In genomic region chrX:132470179-132470578, GRCh38 we compare ENCODE assay signal across 26 cellular contexts. TPM values are rescaled to one million over a fixed set of nuclear protein-coding genes. Genes with fewer than 3 reads are reported as not detected.
DNase-seq lines count a peak whose midpoint lies in the region; ATAC-seq, FAIRE-seq and TF ChIP-seq lines count a peak whose summit lies in the region.
"Had no signal": no experiment of that assay in that cellular context is flagged by ENCODE, and none has a peak within 500 bp of the region (broad histone marks: within the 10 kb centered on the region; RNA-seq: fewer than 3 reads in every experiment).

No MANE protein-coding gene starts in this region.

- H4K20me1 ChIP-seq in HepG2 (ENCODE audit: insufficient read depth, low read length) (no peaks in the 10 kb centered on the region), K562 (replicated peaks; ENCODE audit: control insufficient read depth, insufficient read depth, low read length) (no peaks in the 10 kb centered on the region)

- no peak for DNase-seq in HepG2 (ENCODE audit: low spot score)
- no peak for DNase-seq in right lobe of liver
- DNase-seq in K562 (ENCODE audit: extremely low read depth in 1 of 4, low spot score in 3 of 4) = no peak
- DNase-seq in small intestine = no peak
- DNase-seq in activated CD4-positive, alpha-beta memory T cell treated with anti-CD3 and anti-CD28 coated beads for 36 hours = no peak
- DNase-seq in pancreas = no peak
- DNase-seq in omental fat pad (ENCODE audit: low spot score) = no peak
- DNase-seq: ACHN; AML-193; BE2C; CD4-positive, alpha-beta T cell; CD8-positive, alpha-beta memory T cell; DMS 273 treated with DMSO at 0.1 percent for 48 hours; DMS79; EL; GDM1; H9; HFFc6 had no signal

- H3K79me2 ChIP-seq in HepG2 (ENCODE audit: insufficient read depth, low read length) = peaks cover 62% of the 10 kb centered on the region
- no peaks in the 10 kb centered on the region for H3K79me2 ChIP-seq in K562 (ENCODE audit: control insufficient read depth, insufficient read depth, low read length)

- no peaks in the 10 kb centered on the region for H3K36me3 Mint-ChIP-seq in activated CD4-positive, alpha-beta memory T cell treated with anti-CD3 and anti-CD28 coated beads for 36 hours
- H3K36me3 Mint-ChIP-seq: CD14-positive monocyte; CD8-positive, alpha-beta memory T cell had no signal

- no peak for TF ChIP-seq POLR2A in HepG2 (IDR thresholded peaks at IDR 0.05; ENCODE audit: insufficient read depth in 1 of 2, low read depth in 2 of 2, low read length in 2 of 2)
- TF ChIP-seq POLR2A in right lobe of liver (IDR thresholded peaks at IDR 0.05) = no peak
- no peak for TF ChIP-seq POLR2A in K562 (conservative IDR thresholded peaks at IDR 0.05)

- H3K4me2 ChIP-seq in HepG2 (ENCODE audit: low read depth, low read length) = no peak overlapping the region
- no peak overlapping the region for H3K4me2 ChIP-seq in K562 (ENCODE audit: insufficient read depth, low read length)
- H3K4me2 ChIP-seq: BLaER1 treated with 17β-estradiol and CSF1 and Interleukin-3, amounts not matched to agents 10 nM and 100 nM; GM23338 had no signal

- 96% methylated on average over 1 of the region's 1 CpG for WGBS in HepG2 (ENCODE audit: low lambda C conversion rate)
- 27% methylated on average over 1 of the region's 1 CpG for WGBS in right lobe of liver (ENCODE audit: insufficient coverage, low coverage, low lambda C conversion rate, missing lambda C conversion rate)
- WGBS in K562 (ENCODE audit: insufficient coverage, low coverage, missing lambda C conversion rate) = 0% methylated on average over 1 of the region's 1 CpG
- WGBS in small intestine, 3 donors = 50 to 97% (median 80%) methylated on average over 1 of the region's 1 CpG
- WGBS in pancreas, 2 donors = 69 to 92% methylated on average over 1 of the region's 1 CpG

- TF ChIP-seq CTCF in HepG2 (CRISPR knock-in tag; IDR thresholded peaks at IDR 0.05) (no peak), right lobe of liver (IDR thresholded peaks at IDR 0.05) (no peak), K562 (IDR thresholded peaks at IDR 0.05 in 2 of 3, conservative IDR thresholded peaks at IDR 0.05 in 1 of 3; ENCODE audit: insufficient read depth in 2 of 3, low read depth in 1 of 3, low read length in 3 of 3) (no peak), pancreas (IDR thresholded peaks at IDR 0.05) (no peak), omental fat pad (IDR thresholded peaks at IDR 0.05) (no peak)

- POLR2A ChIA-PET in HepG2 (lab: Yijun Ruan, JAX) = no interaction called here
- POLR2A ChIA-PET in K562 (lab: Yijun Ruan, JAX) = no interaction called here
- POLR2A ChIA-PET in activated CD4-positive, alpha-beta memory T cell treated with anti-CD3 and anti-CD28 coated beads for 36 hours (lab: Charles Lee) = no interaction called here

- no peaks in the 10 kb centered on the region for H3K27me3 Mint-ChIP-seq in activated CD4-positive, alpha-beta memory T cell treated with anti-CD3 and anti-CD28 coated beads for 36 hours
- H3K27me3 Mint-ChIP-seq: CD4-positive, alpha-beta T cell had no signal

- H3K27ac Mint-ChIP-seq in activated CD4-positive, alpha-beta memory T cell treated with anti-CD3 and anti-CD28 coated beads for 36 hours = no peak overlapping the region
- H3K27ac Mint-ChIP-seq: CD4-positive, alpha-beta T cell; CD8-positive, alpha-beta memory T cell; GM23338; H9; HFFc6 had no signal

- no peak overlapping the region for H2AFZ ChIP-seq in HepG2 (ENCODE audit: low read length)
- H2AFZ ChIP-seq in K562 (ENCODE audit: low read depth, low read length) = no peak overlapping the region
- H2AFZ ChIP-seq: GM23338 had no signal

- H3K4me3 ChIP-seq in HepG2 (replicated peaks in 1 of 3; ENCODE audit: insufficient read depth in 1 of 3, low read depth in 2 of 3, low read length in 3 of 3) (no peak overlapping the region), right lobe of liver (no peak overlapping the region), K562 (no peak overlapping the region), small intestine (ENCODE audit: low read depth in 1 of 2, low read length in 2 of 2) (no peak overlapping the region), pancreas (no peak overlapping the region)
- H3K4me3 ChIP-seq: BLaER1 treated with 17β-estradiol and CSF1 and Interleukin-3, amounts not matched to agents 10 nM and 100 nM; GM12878; GM23338 had no signal

- H3K9me3 Mint-ChIP-seq in activated CD4-positive, alpha-beta memory T cell treated with anti-CD3 and anti-CD28 coated beads for 36 hours = no peaks in the 10 kb centered on the region
- H3K9me3 Mint-ChIP-seq: CD14-positive monocyte; CD4-positive, alpha-beta T cell; CD8-positive, alpha-beta memory T cell; GM23338; H9; HFFc6 had no signal

- H3K27me3 ChIP-seq in HepG2 (ENCODE audit: control insufficient read depth in 1 of 2, insufficient read depth in 2 of 2, low read length in 2 of 2) (no peaks in the 10 kb centered on the region), right lobe of liver (no peaks in the 10 kb centered on the region), K562 (ENCODE audit: control insufficient read depth in 2 of 2, insufficient read depth in 2 of 2, low read length in 2 of 2) (no peaks in the 10 kb centered on the region), small intestine (ENCODE audit: control insufficient read depth in 2 of 2, insufficient read depth in 2 of 2, low read length in 2 of 2) (no peaks in the 10 kb centered on the region), pancreas (no peaks in the 10 kb centered on the region)
- H3K27me3 ChIP-seq: BE2C had no signal

- in situ Hi-C loops in HepG2 (cut with HindIII; ENCODE audit: extremely low pct_ligation_motif_present, low pct_unique_long_range_greater_than_20kb) (no loop called here), K562 (cut with MboI) (loop anchor here (25.0 kb wide), 1 partner anchor 633 kb away; no protein-coding TSS in a partner anchor)

- H3K9me1 ChIP-seq in K562 (ENCODE audit: control insufficient read depth, insufficient read depth, low read length) = no peaks in the 10 kb centered on the region

- no peak for TF ChIP-seq EP300 in HepG2 (IDR thresholded peaks at IDR 0.05; ENCODE audit: low read depth in 2 of 2, low read length in 2 of 2)
- TF ChIP-seq EP300 in HepG2 (CRISPR knock-in tag; IDR thresholded peaks at IDR 0.05; ENCODE audit: borderline replicate concordance) = no peak
- no peak for TF ChIP-seq EP300 in K562 (IDR thresholded peaks at IDR 0.05; ENCODE audit: low read length)

- intact Hi-C loops in HepG2 (cut with micrococcal nuclease; ENCODE audit: unreplicated experiment) = no loop called here
- intact Hi-C loops in right lobe of liver (cut with DNase I) = no loop called here
- intact Hi-C loops in K562 (cut with micrococcal nuclease) = loop anchor here (5.0 kb wide), 1 partner anchor 253 kb away; the partner anchor contains the start of gene RAP2C
- intact Hi-C loops in activated CD4-positive, alpha-beta memory T cell treated with anti-CD3 and anti-CD28 coated beads for 36 hours (cut with micrococcal nuclease) = no loop called here
- intact Hi-C loops in pancreas (cut with DNase I) = no loop called here

- H3K27ac ChIP-seq in HepG2 (ENCODE audit: extremely low read length, insufficient read depth, low read length) (no peak overlapping the region), right lobe of liver (no peak overlapping the region), K562 (ENCODE audit: extremely low read depth, low read depth, low read length) (no peak overlapping the region), small intestine (ENCODE audit: low read depth in 1 of 2, low read length in 1 of 2) (no peak overlapping the region), pancreas (no peak overlapping the region)
- H3K27ac ChIP-seq: 22Rv1; BLaER1 treated with 17β-estradiol and CSF1 and Interleukin-3, amounts not matched to agents 10 nM and 100 nM had no signal

- H3K9ac ChIP-seq in HepG2 (ENCODE audit: insufficient read depth, low read depth, low read length) (no peak overlapping the region), K562 (ENCODE audit: insufficient read depth in 1 of 2, low read depth in 2 of 2, low read length in 2 of 2) (no peak overlapping the region)
- H3K9ac ChIP-seq: BLaER1 treated with 17β-estradiol and CSF1 and Interleukin-3, amounts not matched to agents 10 nM and 100 nM had no signal

- H3K4me1 ChIP-seq in HepG2 (ENCODE audit: insufficient read depth, low read length) (peaks cover 26% of the 10 kb centered on the region), right lobe of liver (peaks cover 0 to 5% (median 0%) of the 10 kb centered on the region in 4 donors), K562 (replicated peaks in 1 of 2; ENCODE audit: control insufficient read depth in 2 of 2, insufficient read depth in 2 of 2, low read length in 2 of 2) (no peaks in the 10 kb centered on the region), small intestine (ENCODE audit: control insufficient read depth in 2 of 2, insufficient read depth in 1 of 2, low read depth in 1 of 2, low read length in 1 of 2) (no peaks in the 10 kb centered on the region), pancreas (no peaks in the 10 kb centered on the region)
- H3K4me1 ChIP-seq: BE2C had no signal

- H3K4me3 Mint-ChIP-seq in activated CD4-positive, alpha-beta memory T cell treated with anti-CD3 and anti-CD28 coated beads for 36 hours = no peak overlapping the region
- H3K4me3 Mint-ChIP-seq: CD14-positive monocyte; CD4-positive, alpha-beta T cell; CD8-positive, alpha-beta memory T cell; GM23338; H9; HFFc6 had no signal

- BruUV-seq in HepG2 (replicated peaks; lab: Mats Ljungman, UMichigan) = no TSS peak
- no TSS peak for BruUV-seq in K562 (replicated peaks; lab: Mats Ljungman, UMichigan)

- CTCF ChIA-PET in HepG2 (lab: Yijun Ruan, JAX; ENCODE audit: low intra/inter-chr PET ratio, low total read pairs) = no interaction called here
- CTCF ChIA-PET in K562 (lab: Yijun Ruan, JAX; ENCODE audit: low intra/inter-chr PET ratio) = no interaction called here
- CTCF ChIA-PET in activated CD4-positive, alpha-beta memory T cell treated with anti-CD3 and anti-CD28 coated beads for 36 hours (lab: Charles Lee) = no interaction called here

- ATAC-seq in HepG2 = no peak
- ATAC-seq in right lobe of liver = no peak
- ATAC-seq in K562 = no peak
- ATAC-seq in pancreas = no peak
- no peak for ATAC-seq in omental fat pad (ENCODE audit: low FRiP score)
- ATAC-seq: GM12878, GM23338, HCT116 had no signal

- no peak for FAIRE-seq in HepG2 (lab: Jason Lieb, UNC)
- FAIRE-seq in K562 (lab: Jason Lieb, UNC) = no peak
- peak; percentile 71 for FAIRE-seq in small intestine (lab: Jason Lieb, UNC)
- FAIRE-seq in pancreas (lab: Jason Lieb, UNC) = no peak
- FAIRE-seq: A204.1, D721Med, GM12878 had no signal

- H3K9me3 ChIP-seq in HepG2 (ENCODE audit: low read length) (no peaks in the 10 kb centered on the region), right lobe of liver (no peaks in the 10 kb centered on the region), K562 (replicated peaks; ENCODE audit: control insufficient read depth, insufficient read depth, low read depth, low read length) (no peaks in the 10 kb centered on the region), small intestine (ENCODE audit: control insufficient read depth, low read depth) (no peaks in the 10 kb centered on the region), pancreas (no peaks in the 10 kb centered on the region)
- H3K9me3 ChIP-seq: BE2C had no signal

- H3K4me1 Mint-ChIP-seq in activated CD4-positive, alpha-beta memory T cell treated with anti-CD3 and anti-CD28 coated beads for 36 hours (ENCODE audit: low read depth) = peaks cover 11% of the 10 kb centered on the region

- H3K36me3 ChIP-seq in HepG2 (replicated peaks in 1 of 2; ENCODE audit: control insufficient read depth in 1 of 2, insufficient read depth in 2 of 2, low read length in 2 of 2) (no peaks in the 10 kb centered on the region), right lobe of liver (no peaks in the 10 kb centered on the region), K562 (ENCODE audit: control insufficient read depth, insufficient read depth, low read length) (no peaks in the 10 kb centered on the region), small intestine (ENCODE audit: control insufficient read depth in 2 of 2, insufficient read depth in 2 of 2, low read length in 2 of 2) (no peaks in the 10 kb centered on the region), pancreas (no peaks in the 10 kb centered on the region)
- H3K36me3 ChIP-seq: BE2C had no signal

- TF ChIP-seq RAD21 in HepG2 (CRISPR knock-in tag; IDR thresholded peaks at IDR 0.05) (no peak), K562 (CRISPR knock-in tag; conservative IDR thresholded peaks at IDR 0.05 in 1 of 2, IDR thresholded peaks at IDR 0.05 in 1 of 2) (no peak)

RNA-seq across cellular contexts. Expression of gene MBNL3, which starts 18.7 kb away (rescaled TPM):
- total RNA-seq in HepG2 (2016; rRNA removed; fragmentation: Illumina TruSeq; extraction: Trizol) (155 and 367 TPM in 2 replicates), right lobe of liver (100 to 1,000 TPM in 2 of 6 experiments, 10 to 100 TPM in 4; 53.3 to 164 (median 84.6) TPM), K562 (2014; rRNA removed) (under 0.01 and 0.08 TPM in 2 replicates), K562 (2014; rRNA removed; fragmentation: Illumina TruSeq; extraction: Trizol) (0.25 and 0.41 TPM in 2 replicates), K562 (2015; rRNA removed; fragmentation: Illumina TruSeq; extraction: Trizol) (0.25 and 0.26 TPM in 2 replicates), K562 (2021) (0.24 and 0.63 TPM in 2 replicates), pancreas (10 to 100 TPM in 5 of 6 donors, 1 to 10 TPM in 1; 7.8 to 15.7 (median 12.5) TPM), omental fat pad (10 to 100 TPM; 13.7 to 59.9 (median 20.3) TPM)
- 13.3 and 14.6 TPM in 2 replicates for total RNA-seq in HepG2 (2016; cell fraction: cytosol; rRNA removed; fragmentation: Illumina TruSeq; extraction: Trizol; ENCODE audit: low read depth)
- 151 and 343 TPM in 2 replicates for total RNA-seq in HepG2 (2016; cell fraction: insoluble cytoplasmic fraction; rRNA removed; fragmentation: Illumina TruSeq; extraction: Trizol)
- total RNA-seq in HepG2 (2016; cell fraction: membrane; rRNA removed; fragmentation: Illumina TruSeq; extraction: Trizol) = 51.3 and 60.6 TPM in 2 replicates
- 147 and 156 TPM in 2 replicates for total RNA-seq in HepG2 (2016; cell fraction: nucleus; rRNA removed; fragmentation: Illumina TruSeq; extraction: Trizol)
- polyA plus RNA-seq in HepG2 (2011; rRNA removed) (184 and 257 TPM in 2 replicates), K562 (2011; rRNA removed) (0.13 and 0.26 TPM in 2 replicates), K562 (2014; fragmentation: Illumina TruSeq; extraction: Trizol) (0.16 and 0.29 TPM in 2 replicates), K562 (2014; fragmentation: Nextera tagmentation; extraction: Ambion mirVana) (under 1 TPM; 0.01 to 0.24 TPM), K562 (2014; rRNA removed) (0.03 and 0.05 TPM in 2 replicates), small intestine (1 to 10 TPM; 2.7 to 5.7 (median 4.2) TPM), pancreas (1 to 10 TPM; 1.2 to 2.5 TPM)
- 176 and 180 TPM in 2 replicates for polyA plus RNA-seq in HepG2 (2011; cell fraction: cytosol; rRNA removed)
- polyA plus RNA-seq in HepG2 (2011; cell fraction: nucleus; rRNA removed) = 79.2 and 90.5 TPM in 2 replicates
- 89.3 and 124 TPM in 2 replicates for polyA plus RNA-seq in HepG2 (2012)
- polyA plus RNA-seq in HepG2 (2016; cell fraction: cytosol; fragmentation: Illumina TruSeq; extraction: Trizol; ENCODE audit: low read depth) = 13.4 and 13.7 TPM in 2 replicates
- polyA plus RNA-seq in HepG2 (2016; cell fraction: insoluble cytoplasmic fraction; fragmentation: Illumina TruSeq; extraction: Trizol; ENCODE audit: low read depth) = 152 and 158 TPM in 2 replicates
- 28.6 and 30.8 TPM in 2 replicates for polyA plus RNA-seq in HepG2 (2016; cell fraction: membrane; fragmentation: Illumina TruSeq; extraction: Trizol; ENCODE audit: low read depth)
- 118 and 129 TPM in 2 replicates for polyA plus RNA-seq in HepG2 (2016; cell fraction: nucleus; fragmentation: Illumina TruSeq; extraction: Trizol; ENCODE audit: insufficient read depth, low read depth)
- polyA minus RNA-seq in HepG2 (2011; rRNA and poly(A)+ RNA removed; ENCODE audit: low replicate concordance) = 456 and 893 TPM in 2 replicates
- polyA minus RNA-seq in HepG2 (2011; cell fraction: cytosol; rRNA and poly(A)+ RNA removed) = 213 and 216 TPM in 2 replicates
- 149 and 164 TPM in 2 replicates for polyA minus RNA-seq in HepG2 (2011; cell fraction: nucleus; rRNA and poly(A)+ RNA removed)
- total RNA-seq in K562 (2011; cell fraction: chromatin; rRNA removed; ENCODE audit: low replicate concordance) = not detected in 2 replicates
- not detected in 2 replicates for total RNA-seq in K562 (2011; cell fraction: nucleolus; rRNA removed)
- not detected in 2 replicates for total RNA-seq in K562 (2011; cell fraction: nucleoplasm; rRNA removed)
- polyA plus RNA-seq in K562 (2011; cell fraction: cytosol; rRNA removed) = 0.21 TPM in 1 of 2 replicates, not detected in the other
- polyA plus RNA-seq in K562 (2011; cell fraction: nucleus; rRNA removed) = 0.04 and 0.18 TPM in 2 replicates
- 0.23 and 0.97 TPM in 2 replicates for polyA plus RNA-seq in K562 (2012)
- 0.28 and 0.48 TPM in 2 replicates for polyA minus RNA-seq in K562 (2011; rRNA and poly(A)+ RNA removed)
- polyA minus RNA-seq in K562 (2011; cell fraction: cytosol; rRNA and poly(A)+ RNA removed) = 4.2 and 5.1 TPM in 2 replicates
- 0.22 and 0.40 TPM in 2 replicates for polyA minus RNA-seq in K562 (2011; cell fraction: nucleus; rRNA and poly(A)+ RNA removed)
- total RNA-seq in activated CD4-positive, alpha-beta memory T cell treated with anti-CD3 and anti-CD28 coated beads for 36 hours = 10 to 100 TPM; 13.7 to 14.7 TPM

Comparison
In these comparisons a context has a peak if more than half of its experiments do, and no peak if none do; other contexts are left out.
1. RNA of gene MBNL3, which starts 18.7 kb away (total RNA-seq): 13.3 to 367 TPM in HepG2, 53.3 to 164 TPM in right lobe of liver, 13.7 to 59.9 TPM in omental fat pad, 13.7 to 14.7 TPM in activated CD4-positive, alpha-beta memory T cell treated with anti-CD3 and anti-CD28 coated beads for 36 hours and 7.8 to 15.7 TPM in pancreas; under 0.01 to 0.63 TPM in K562; every median in the first group is over 4 times any median in the second.
2. Of the 241 proteins assayed by ChIP-seq in both HepG2 and K562: peak only in HepG2: none; only in K562: none; in both: ZNF3; in neither: 240.